ENCODE assay signal across 1 cellular context in the genomic region with DNA sequence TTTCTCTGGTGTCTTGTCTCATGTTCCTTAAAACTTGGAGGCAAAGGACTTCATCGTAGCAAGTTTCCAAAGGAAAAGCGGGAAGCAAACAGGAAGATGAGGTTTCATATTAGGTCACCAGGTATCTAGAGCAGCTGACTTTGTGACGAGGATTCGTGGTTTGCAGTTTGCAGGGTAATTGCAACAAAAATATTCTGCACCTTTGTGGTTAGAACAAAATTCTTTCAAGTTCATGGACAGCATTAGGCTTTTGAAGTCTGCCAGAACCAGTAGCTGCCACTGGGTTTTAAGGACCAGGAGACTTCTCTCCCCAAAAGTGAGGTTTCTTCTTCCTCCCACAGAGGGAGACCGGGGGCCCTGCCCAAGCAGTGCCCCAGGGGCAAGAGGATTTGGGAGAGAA.
TF ChIP-seq lines count a peak whose summit lies in the region.

No MANE protein-coding gene starts in this region.

TF ChIP-seq in A549, 52 proteins besides CTCF, POLR2A, EP300 and RAD21 (continued from another document):
- TF ChIP-seq, protein P1, sequence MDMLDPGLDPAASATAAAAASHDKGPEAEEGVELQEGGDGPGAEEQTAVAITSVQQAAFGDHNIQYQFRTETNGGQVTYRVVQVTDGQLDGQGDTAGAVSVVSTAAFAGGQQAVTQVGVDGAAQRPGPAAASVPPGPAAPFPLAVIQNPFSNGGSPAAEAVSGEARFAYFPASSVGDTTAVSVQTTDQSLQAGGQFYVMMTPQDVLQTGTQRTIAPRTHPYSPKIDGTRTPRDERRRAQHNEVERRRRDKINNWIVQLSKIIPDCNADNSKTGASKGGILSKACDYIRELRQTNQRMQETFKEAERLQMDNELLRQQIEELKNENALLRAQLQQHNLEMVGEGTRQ (IDR thresholded peaks at IDR 0.05): no peak
- no peak for TF ChIP-seq POLR2AphosphoS2 (conservative IDR thresholded peaks at IDR 0.05; ENCODE audit: low read length)
- no peak for TF ChIP-seq CHD4 (IDR thresholded peaks at IDR 0.05; ENCODE audit: borderline replicate concordance)
- TF ChIP-seq MAZ (IDR thresholded peaks at IDR 0.05; ENCODE audit: borderline replicate concordance, low read depth, low read length): no peak
- TF ChIP-seq RNF2 (IDR thresholded peaks at IDR 0.05; ENCODE audit: borderline replicate concordance, low read depth): no peak
- no peak for TF ChIP-seq KDM5A (IDR thresholded peaks at IDR 0.05)
- no peak for TF ChIP-seq NPAS2 (CRISPR knock-in tag; IDR thresholded peaks at IDR 0.05; ENCODE audit: borderline replicate concordance)
- TF ChIP-seq HOXA7 (CRISPR knock-in tag; IDR thresholded peaks at IDR 0.05): no peak
